18 cellular contexts compared by ENCODE assay signal in genomic region chr1:180527270-180527669, GRCh38. TPM values are rescaled to one million over a fixed set of nuclear protein-coding genes. Genes with fewer than 3 reads are reported as not detected.
DNase-seq lines count a peak whose midpoint lies in the region; ATAC-seq and TF ChIP-seq lines count a peak whose summit lies in the region.
"Had no signal": no experiment of that assay in that cellular context is flagged by ENCODE, and none has a peak within 500 bp of the region (broad histone marks: within the 10 kb centered on the region; RNA-seq: fewer than 3 reads in every experiment).

No MANE protein-coding gene starts in this region.

- peak overlapping the region; percentile 17 for H3K4me2 ChIP-seq in mammary epithelial cell (ENCODE audit: insufficient read depth, low read depth, low read length)

- no peak overlapping the region for H3K4me3 Mint-ChIP-seq in naive thymus-derived CD4-positive, alpha-beta T cell
- H3K4me3 Mint-ChIP-seq: stimulated activated memory B cell treated with anti-CD40 and anti-IgM and Interleukin-4, amounts not matched to agents 10 μg/mL and 1 μg/mL and 100 μg/mL, for 72 hours; T-cell had no signal

- H3K27ac ChIP-seq in mammary epithelial cell (ENCODE audit: insufficient read depth, low read depth, low read length): no peak overlapping the region
- H3K27ac ChIP-seq in naive thymus-derived CD4-positive, alpha-beta T cell (ENCODE audit: low read depth, low read length): no peak overlapping the region

- peak; percentile 56 for DNase-seq in EH (ENCODE audit: low read depth)
- DNase-seq in NCI-H226: peak; percentile 14
- DNase-seq in mammary epithelial cell: peak; percentile 66
- peak; percentile 46 for DNase-seq in myocyte (ENCODE audit: low read depth)
- no peak for DNase-seq in naive thymus-derived CD4-positive, alpha-beta T cell
- DNase-seq in activated naive CD4-positive, alpha-beta T cell treated with anti-CD3 and anti-CD28 coated beads, Interleukin-2, amount 50 U/mL, for 16 hours: no peak
- DNase-seq: activated CD4-positive, alpha-beta T cell treated with anti-CD3 and anti-CD28 coated beads for 1 hour; activated T-cell treated with anti-CD3 and anti-CD28 coated beads, Interleukin-2, amount 50 U/mL, for 1 hour; amniotic stem cell; BE2C; DMS79; effector CD4-positive, alpha-beta T cell; foreskin melanocyte; stimulated activated CD4-positive, alpha-beta T cell treated with anti-CD3 and anti-CD28 coated beads, Interleukin-4, amount 100 ng/mL, for 4 hours; T-cell had no signal

- no peak for TF ChIP-seq CTCF in mammary epithelial cell (conservative IDR thresholded peaks at IDR 0.05 in 1 of 2, IDR thresholded peaks at IDR 0.05 in 1 of 2; ENCODE audit: extremely low read depth in 1 of 2, insufficient read depth in 1 of 2, low read depth in 1 of 2, low read length in 2 of 2)

- H4K20me1 ChIP-seq in mammary epithelial cell (ENCODE audit: insufficient read depth, low read length): no peaks in the 10 kb centered on the region

- no peak for ATAC-seq in HG03108 (IDR thresholded peaks at IDR 0.05; ENCODE audit: unreplicated experiment)
- ATAC-seq in naive thymus-derived CD4-positive, alpha-beta T cell: no peak
- ATAC-seq in HG03460 (IDR thresholded peaks at IDR 0.05; ENCODE audit: unreplicated experiment): no peak
- ATAC-seq: stimulated activated memory B cell treated with anti-CD40 and anti-IgM and Interleukin-4, amounts not matched to agents 10 μg/mL and 1 μg/mL and 100 μg/mL, for 72 hours; T-cell had no signal

- peaks cover 0 to 5% (median 3%) of the 10 kb centered on the region in 7 donors for H3K4me1 Mint-ChIP-seq in naive thymus-derived CD4-positive, alpha-beta T cell

- WGBS in mammary epithelial cell (ENCODE audit: low coverage, missing lambda C conversion rate): 29% methylated on average over 4 of the region's 4 CpGs

- POLR2A ChIA-PET in naive thymus-derived CD4-positive, alpha-beta T cell (lab: Charles Lee): no interaction called here

- H3K79me2 ChIP-seq in mammary epithelial cell (ENCODE audit: insufficient read depth, low read length): no peaks in the 10 kb centered on the region

- in situ Hi-C loops in mammary epithelial cell (cut with MboI; ENCODE audit: low sequenced_read_pairs in 2 of 2): no loop called here

- BruUV-seq in mammary epithelial cell (replicated peaks; lab: Mats Ljungman, UMichigan): no TSS peak

- CTCF ChIA-PET in mammary epithelial cell (lab: Charles Lee; ENCODE audit: low non-redundant PET): no interaction called here
- CTCF ChIA-PET in naive thymus-derived CD4-positive, alpha-beta T cell (lab: Charles Lee): interaction anchor here (1.6 kb wide), 1 partner anchor 334 kb away, joined by 5 read pairs; no protein-coding TSS in a partner anchor

- no peaks in the 10 kb centered on the region for H3K27me3 ChIP-seq in mammary epithelial cell (ENCODE audit: insufficient read depth, low read length)
- peaks cover 0 to 4% of the 10 kb centered on the region in 2 donors for H3K27me3 ChIP-seq in naive thymus-derived CD4-positive, alpha-beta T cell (ENCODE audit: control insufficient read depth in 2 of 2, insufficient read depth in 2 of 2, low read length in 2 of 2)
- H3K27me3 ChIP-seq: BE2C had no signal

- no peaks in the 10 kb centered on the region for H3K9me3 ChIP-seq in mammary epithelial cell (replicated peaks; ENCODE audit: insufficient read depth, low read length)
- H3K9me3 ChIP-seq in naive thymus-derived CD4-positive, alpha-beta T cell (ENCODE audit: control insufficient read depth in 2 of 3, low read length in 3 of 3): no peaks in the 10 kb centered on the region
- H3K9me3 ChIP-seq: BE2C had no signal

- H3K27me3 Mint-ChIP-seq in naive thymus-derived CD4-positive, alpha-beta T cell: peaks cover 0 to 9% (median 0%) of the 10 kb centered on the region in 5 donors
- H3K27me3 Mint-ChIP-seq: stimulated activated memory B cell treated with anti-CD40 and anti-IgM and Interleukin-4, amounts not matched to agents 10 μg/mL and 1 μg/mL and 100 μg/mL, for 72 hours had no signal

- no peak overlapping the region for H3K4me3 ChIP-seq in mammary epithelial cell (replicated peaks in 1 of 3; ENCODE audit: insufficient read depth in 1 of 3, low read depth in 2 of 3, low read length in 3 of 3)
- no peak overlapping the region for H3K4me3 ChIP-seq in naive thymus-derived CD4-positive, alpha-beta T cell (ENCODE audit: low read length)

- H2AFZ ChIP-seq in mammary epithelial cell (ENCODE audit: low read depth, low read length): no peak overlapping the region

- dilution Hi-C loops in mammary epithelial cell (cut with HindIII; ENCODE audit: low sequenced_read_pairs): loop anchor here (5.0 to 10.0 kb wide), 2 partner anchors 68 to 85 kb away; no protein-coding TSS in a partner anchor

- no peak overlapping the region for H3K9ac ChIP-seq in mammary epithelial cell (ENCODE audit: insufficient read depth, low read length)

- H3K36me3 Mint-ChIP-seq in naive thymus-derived CD4-positive, alpha-beta T cell: no peaks in the 10 kb centered on the region
- H3K36me3 Mint-ChIP-seq: stimulated activated memory B cell treated with anti-CD40 and anti-IgM and Interleukin-4, amounts not matched to agents 10 μg/mL and 1 μg/mL and 100 μg/mL, for 72 hours; T-cell had no signal

- peak overlapping the region in 1 of 9 donors; percentile 9 for H3K27ac Mint-ChIP-seq in naive thymus-derived CD4-positive, alpha-beta T cell
- H3K27ac Mint-ChIP-seq: stimulated activated memory B cell treated with anti-CD40 and anti-IgM and Interleukin-4, amounts not matched to agents 10 μg/mL and 1 μg/mL and 100 μg/mL, for 72 hours; T-cell had no signal

- H3K4me1 ChIP-seq in mammary epithelial cell (ENCODE audit: insufficient read depth, low read length): peaks cover 60% of the 10 kb centered on the region
- H3K4me1 ChIP-seq in naive thymus-derived CD4-positive, alpha-beta T cell (ENCODE audit: control insufficient read depth in 2 of 2, insufficient read depth in 2 of 2, low read length in 2 of 2): no peaks in the 10 kb centered on the region

- no peaks in the 10 kb centered on the region for H3K9me3 Mint-ChIP-seq in naive thymus-derived CD4-positive, alpha-beta T cell
- H3K9me3 Mint-ChIP-seq: stimulated activated memory B cell treated with anti-CD40 and anti-IgM and Interleukin-4, amounts not matched to agents 10 μg/mL and 1 μg/mL and 100 μg/mL, for 72 hours; T-cell had no signal

- H3K36me3 ChIP-seq in mammary epithelial cell (ENCODE audit: insufficient read depth, low read length): no peaks in the 10 kb centered on the region
- no peaks in the 10 kb centered on the region for H3K36me3 ChIP-seq in naive thymus-derived CD4-positive, alpha-beta T cell (ENCODE audit: control insufficient read depth in 2 of 3, insufficient read depth in 3 of 3, low read length in 3 of 3)
- H3K36me3 ChIP-seq: BE2C had no signal

- intact Hi-C loops in mammary epithelial cell (cut with micrococcal nuclease): no loop called here
- intact Hi-C loops in naive thymus-derived CD4-positive, alpha-beta T cell (cut with micrococcal nuclease): no loop called here

RNA-seq across cellular contexts. Expression of gene ACBD6, which starts 24.9 kb away (rescaled TPM):
- total RNA-seq in mammary epithelial cell: 10 to 100 TPM; 50.7 to 77.8 TPM
- polyA plus RNA-seq in mammary epithelial cell: 60.0 TPM
- polyA minus RNA-seq in mammary epithelial cell: 50.0 TPM
- 59.2 and 61.0 TPM in 2 replicates for total RNA-seq in myocyte
- 70.8 TPM for polyA plus RNA-seq in myocyte (2012)
- 10 to 100 TPM; 44.2 to 75.7 (median 47.3) TPM for total RNA-seq in naive thymus-derived CD4-positive, alpha-beta T cell
- polyA plus RNA-seq in naive thymus-derived CD4-positive, alpha-beta T cell: 10 to 100 TPM; 46.2 to 47.6 TPM

RNA-seq across cellular contexts. Expression of gene OVAAL, which starts 31.5 kb away (rescaled TPM):
- total RNA-seq in mammary epithelial cell: under 1 TPM in 1 of 2 donors, not detected in 1; 0.17 TPM
- polyA plus RNA-seq in mammary epithelial cell: 0.03 TPM
- not detected for polyA minus RNA-seq in mammary epithelial cell
- total RNA-seq in myocyte: 3.3 and 4.1 TPM in 2 replicates
- polyA plus RNA-seq in myocyte (2012): 1.5 TPM
- not detected for total RNA-seq in naive thymus-derived CD4-positive, alpha-beta T cell
- polyA plus RNA-seq in naive thymus-derived CD4-positive, alpha-beta T cell: not detected
- total RNA-seq: T-cell had no signal

Comparison
In these comparisons a context has a peak if more than half of its experiments do, and no peak if none do; other contexts are left out.
1. DNase-seq: peak in EH (single experiment), NCI-H226 (single experiment), mammary epithelial cell (single experiment) and myocyte (single experiment); none in naive thymus-derived CD4-positive, alpha-beta T cell (0 of 9) and activated naive CD4-positive, alpha-beta T cell treated with anti-CD3 and anti-CD28 coated beads, Interleukin-2, amount 50 U/mL, for 16 hours (single experiment).